Comparison of ENCODE assay signal across 24 cellular contexts in genomic region chr6:158330016-158330415, GRCh38.
"Had no signal": no experiment of that assay in that cellular context is flagged by ENCODE, and none has a peak within 500 bp of the region (broad histone marks: within the 10 kb centered on the region; RNA-seq: fewer than 3 reads in every experiment).

No MANE protein-coding gene starts in this region.

- H3K4me3 Mint-ChIP-seq: effector memory CD8-positive, alpha-beta T cell; memory B cell; natural killer cell treated with Interleukin-12 subunit alpha and Interleukin-12 subunit beta and Interleukin-15 and Interleukin-18, amount 100 ng/mL, for 72 hours; neural progenitor cell had no signal

- H3K27ac ChIP-seq: coronary artery, gastroesophageal sphincter, heart left ventricle, hepatocyte, neural progenitor cell, parathyroid adenoma, right lobe of liver, testis, tibial nerve, upper lobe of left lung had no signal

- H3K36me3 Mint-ChIP-seq: natural killer cell treated with Interleukin-12 subunit alpha and Interleukin-12 subunit beta and Interleukin-15 and Interleukin-18, amount 100 ng/mL, for 72 hours had no signal

- H3K27ac Mint-ChIP-seq: effector memory CD8-positive, alpha-beta T cell; neural progenitor cell had no signal

- H3K36me3 ChIP-seq: gastroesophageal sphincter, right lobe of liver, upper lobe of left lung had no signal

- H3K9me3 ChIP-seq: gastroesophageal sphincter, right lobe of liver, testis had no signal

- ATAC-seq: effector memory CD8-positive, alpha-beta T cell; gastroesophageal sphincter; heart left ventricle; left lobe of liver; natural killer cell treated with Interleukin-12 subunit alpha and Interleukin-12 subunit beta and Interleukin-15 and Interleukin-18, amount 100 ng/mL, for 72 hours; right lobe of liver; stimulated activated naive CD8-positive, alpha-beta T cell treated with anti-CD3 and anti-CD28 coated beads, Interleukin-15, Interleukin-2, amounts not matched to agents 100 U/mL and 50 U/mL, for 24 hours had no signal

- H3K27me3 Mint-ChIP-seq: effector memory CD8-positive, alpha-beta T cell; memory B cell; natural killer cell treated with Interleukin-12 subunit alpha and Interleukin-12 subunit beta and Interleukin-15 and Interleukin-18, amount 100 ng/mL, for 72 hours; progenitor cell of endocrine pancreas had no signal

- H3K9me3 Mint-ChIP-seq: effector memory CD8-positive, alpha-beta T cell; memory B cell; natural killer cell treated with Interleukin-12 subunit alpha and Interleukin-12 subunit beta and Interleukin-15 and Interleukin-18, amount 100 ng/mL, for 72 hours had no signal

- H3K27me3 ChIP-seq: gastroesophageal sphincter, heart left ventricle, hepatocyte, neural progenitor cell, right lobe of liver, testis, tibial nerve, upper lobe of left lung had no signal

- H3K4me1 ChIP-seq: parathyroid adenoma, right lobe of liver, testis had no signal

- H3K4me3 ChIP-seq: coronary artery, gastroesophageal sphincter, heart left ventricle, hepatocyte, lung, neural progenitor cell, right lobe of liver, testis, tibial nerve, upper lobe of left lung had no signal

- DNase-seq: effector memory CD8-positive, alpha-beta T cell; erythroblast; heart left ventricle; kidney; right lobe of liver; small intestine; stimulated activated CD4-positive, alpha-beta T cell treated with anti-CD3 and anti-CD28 coated beads, Interleukin-15, amount 100 ng/mL, for 24 hours; stimulated activated CD4-positive, alpha-beta T cell treated with anti-CD3 and anti-CD28 coated beads, Interleukin-4, amount 100 ng/mL, for 1 hour; stimulated activated CD8-positive, alpha-beta memory T cell treated with anti-CD3 and anti-CD28 coated beads, Interleukin-4, amount 100 ng/mL, for 48 hours; stimulated activated naive CD8-positive, alpha-beta T cell treated with anti-CD3 and anti-CD28 coated beads, Interleukin-15, Interleukin-2, amounts not matched to agents 100 U/mL and 50 U/mL, for 24 hours; substantia nigra; testis; upper lobe of left lung had no signal
